Comparison of ENCODE assay signal across 8 cellular contexts in the genomic region with DNA sequence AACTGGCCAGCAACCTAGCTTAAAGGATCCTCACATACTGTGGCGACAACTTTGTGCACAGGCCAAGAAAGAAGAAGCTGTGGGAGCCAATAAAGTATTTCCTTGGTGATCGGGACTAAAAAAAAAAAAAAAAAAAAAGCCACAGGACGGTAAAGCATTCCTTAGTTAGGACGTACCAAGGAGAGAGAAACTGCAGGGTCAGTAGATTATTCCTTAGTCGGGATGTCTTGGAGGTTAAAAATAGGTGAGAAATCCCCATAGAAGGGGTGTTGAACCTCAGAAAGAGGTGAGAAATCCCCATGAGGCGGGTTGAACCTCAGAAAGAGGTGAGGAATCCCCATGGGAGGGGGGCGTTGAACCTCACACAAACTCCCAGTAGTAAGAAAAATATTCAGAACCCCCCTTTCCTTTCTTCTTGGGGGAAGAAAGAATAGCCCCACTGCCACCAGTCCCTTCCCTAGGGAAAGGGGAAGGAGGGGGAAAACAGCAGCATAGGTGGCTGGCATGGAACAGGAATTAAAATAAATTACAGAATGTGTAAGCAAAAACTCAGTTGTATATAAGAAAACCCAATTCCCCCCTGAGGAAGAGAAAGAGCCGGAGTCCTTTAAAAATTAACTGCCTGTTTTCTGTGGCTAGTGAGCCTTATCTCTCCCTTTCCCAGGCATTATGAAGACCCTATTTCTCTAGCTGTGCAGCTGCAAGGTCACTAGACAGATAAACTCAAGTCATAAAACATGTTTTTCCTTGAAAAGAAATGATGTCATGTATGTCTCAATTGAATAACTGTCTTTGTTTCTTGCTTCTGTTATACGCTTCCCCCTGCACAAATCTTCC. TPM values are rescaled to one million over a fixed set of nuclear protein-coding genes. Genes with fewer than 3 reads are reported as not detected.
DNase-seq lines count a peak whose midpoint lies in the region; ATAC-seq, FAIRE-seq and TF ChIP-seq lines count a peak whose summit lies in the region.

No MANE protein-coding gene starts in this region.

- no peak overlapping the region for H3K4me3 Mint-ChIP-seq in activated naive CD8-positive, alpha-beta T cell treated with anti-CD3 and anti-CD28 coated beads for 36 hours

- no peak for TF ChIP-seq EP300 in gastroesophageal sphincter (IDR thresholded peaks at IDR 0.05)

- TF ChIP-seq CTCF in gastroesophageal sphincter (IDR thresholded peaks at IDR 0.05), result no peak

- peak; percentile 29 for FAIRE-seq in RCC 7860 (lab: Jason Lieb, UNC)

- H3K27ac Mint-ChIP-seq in activated naive CD8-positive, alpha-beta T cell treated with anti-CD3 and anti-CD28 coated beads for 36 hours, result no peak overlapping the region

- no peaks in the 10 kb centered on the region for H3K27me3 Mint-ChIP-seq in activated naive CD8-positive, alpha-beta T cell treated with anti-CD3 and anti-CD28 coated beads for 36 hours

- peaks cover 11 to 40% (median 12%) of the 10 kb centered on the region in 3 donors for H3K4me1 ChIP-seq in gastroesophageal sphincter

- DNase-seq in H4 (ENCODE audit: low spot score) (peak; percentile 71), RCC 7860 (ENCODE audit: low spot score) (peak; percentile 48), HPDE6-E6E7 (ENCODE audit: extremely low spot score) (no peak), DMS114 treated with DMSO at 0.1 percent for 48 hours (lab: John Stamatoyannopoulos, UW; ENCODE audit: unreplicated experiment) (no peak)
- no peak for DNase-seq in activated naive CD8-positive, alpha-beta T cell treated with anti-CD3 and anti-CD28 coated beads for 36 hours

- H3K9me3 Mint-ChIP-seq in activated naive CD8-positive, alpha-beta T cell treated with anti-CD3 and anti-CD28 coated beads for 36 hours, result peaks cover 12% of the 10 kb centered on the region

- H3K4me1 Mint-ChIP-seq in activated naive CD8-positive, alpha-beta T cell treated with anti-CD3 and anti-CD28 coated beads for 36 hours, result peaks cover 40% of the 10 kb centered on the region

- no peaks in the 10 kb centered on the region for H3K27me3 ChIP-seq in gastroesophageal sphincter

- WGBS in gastroesophageal sphincter (ENCODE audit: low coverage in 1 of 2), 2 donors, result 3 to 28% methylated on average over 5 to 8 of the region's 9 CpGs

- peaks cover 59% of the 10 kb centered on the region for H3K36me3 Mint-ChIP-seq in activated naive CD8-positive, alpha-beta T cell treated with anti-CD3 and anti-CD28 coated beads for 36 hours

- TF ChIP-seq POLR2A in gastroesophageal sphincter (IDR thresholded peaks at IDR 0.05), result no peak

- ATAC-seq in gastroesophageal sphincter (no peak), HG03460 (IDR thresholded peaks at IDR 0.05; ENCODE audit: unreplicated experiment) (no peak)

- H3K36me3 ChIP-seq in gastroesophageal sphincter, result no peaks in the 10 kb centered on the region

- peak overlapping the region; percentile 88 to 100 (median 92) for H3K27ac ChIP-seq in gastroesophageal sphincter
- peak overlapping the region in 20 of 21 experiments; percentile 36 to 95 (median 88) for H3K27ac ChIP-seq in skin epidermis

- H3K4me3 ChIP-seq in gastroesophageal sphincter (peak overlapping the region in 1 of 2 donors; percentile 69), skin epidermis (peak overlapping the region in 3 of 7 experiments; percentile 38 to 60 (median 48))

- H3K9me3 ChIP-seq in gastroesophageal sphincter, result no peaks in the 10 kb centered on the region

RNA-seq across cellular contexts. Expression of gene KLRK1, which starts 26.8 kb away (rescaled TPM):
- total RNA-seq in H4 (2014; rRNA removed; shearing (Covaris generic)), result not detected in 2 replicates
- total RNA-seq in gastroesophageal sphincter, result 1 to 10 TPM in 2 of 4 donors, under 1 TPM in 2; 0.57 to 2.0 (median 0.97) TPM
- total RNA-seq in activated naive CD8-positive, alpha-beta T cell treated with anti-CD3 and anti-CD28 coated beads for 36 hours, result 100 to 1,000 TPM; 112 to 114 TPM

RNA-seq across cellular contexts. Expression of gene KLRC4, which starts 46.5 kb away (rescaled TPM):
- not detected in 2 replicates for total RNA-seq in H4 (2014; rRNA removed; shearing (Covaris generic))
- total RNA-seq in gastroesophageal sphincter, result 1 to 10 TPM in 1 of 4 donors, not detected in 3; 2.3 TPM
- 1 to 10 TPM; 2.4 TPM for total RNA-seq in activated naive CD8-positive, alpha-beta T cell treated with anti-CD3 and anti-CD28 coated beads for 36 hours

RNA-seq across cellular contexts. Expression of gene KLRD1, which starts 55.4 kb away (rescaled TPM):
- total RNA-seq in H4 (2014; rRNA removed; shearing (Covaris generic)), result 0.77 and 6.7 TPM in 2 replicates
- under 1 TPM; 0.37 to 0.94 (median 0.70) TPM for total RNA-seq in gastroesophageal sphincter
- total RNA-seq in activated naive CD8-positive, alpha-beta T cell treated with anti-CD3 and anti-CD28 coated beads for 36 hours, result 1 to 10 TPM; 2.0 to 2.6 TPM

RNA-seq across cellular contexts. Expression of gene KLRC3, which starts 57.3 kb away (rescaled TPM):
- 0.37 TPM in 1 of 2 replicates, not detected in the other for total RNA-seq in H4 (2014; rRNA removed; shearing (Covaris generic))
- total RNA-seq in gastroesophageal sphincter, result not detected
- total RNA-seq in activated naive CD8-positive, alpha-beta T cell treated with anti-CD3 and anti-CD28 coated beads for 36 hours, result 1 to 10 TPM in 1 of 2 experiments, under 1 TPM in 1; 0.64 to 1.1 TPM

Comparison
In these comparisons a context has a peak if more than half of its experiments do, and no peak if none do; other contexts are left out.
1. DNase-seq: peak in H4 (single experiment) and RCC 7860 (single experiment); none in HPDE6-E6E7 (single experiment), activated naive CD8-positive, alpha-beta T cell treated with anti-CD3 and anti-CD28 coated beads for 36 hours (single experiment) and DMS114 treated with DMSO at 0.1 percent for 48 hours (single experiment).
2. RNA of gene KLRK1, which starts 26.8 kb away (total RNA-seq): 112 to 114 TPM in activated naive CD8-positive, alpha-beta T cell treated with anti-CD3 and anti-CD28 coated beads for 36 hours; 0.57 to 2.0 TPM in gastroesophageal sphincter and not detected in H4; every median in the first group is over 10 times any median in the second.